1 cellular context compared by ENCODE assay signal in genomic region chr17:68601565-68602266, GRCh38.
TF ChIP-seq lines count a peak whose summit lies in the region.

No MANE protein-coding gene starts in this region.

TF ChIP-seq in HepG2, 621 proteins besides CTCF, POLR2A, EP300 and RAD21 (continued from another document):
- TF ChIP-seq HNRNPH1 (optimal IDR thresholded peaks at IDR 0.05; ENCODE audit: low read depth, low read length) (no peak), SKIL (CRISPR knock-in tag; IDR thresholded peaks at IDR 0.05; ENCODE audit: borderline replicate concordance) (peak; percentile 27; the same call in 1 of the 2 replicates), HMG20B (CRISPR knock-in tag; conservative IDR thresholded peaks at IDR 0.05) (no peak), ZNF652 (CRISPR knock-in tag; IDR thresholded peaks at IDR 0.05; ENCODE audit: borderline replicate concordance, low read depth) (peak; percentile 74), ZNF580 (CRISPR knock-in tag; IDR thresholded peaks at IDR 0.05; ENCODE audit: borderline replicate concordance, low read depth) (0 out of 2 replicates have a peak, but pooled peaks have one; percentile 25), ZNF350 (CRISPR knock-in tag; IDR thresholded peaks at IDR 0.05; ENCODE audit: borderline replicate concordance, low read depth) (0 out of 2 replicates have a peak, but pooled peaks have one; percentile 6)
